In genomic region chr6:85747654-85748053, GRCh38 we compare ENCODE assay signal across 19 cellular contexts.
DNase-seq lines count a peak whose midpoint lies in the region; ATAC-seq, FAIRE-seq and TF ChIP-seq lines count a peak whose summit lies in the region.
"Had no signal": no experiment of that assay in that cellular context is flagged by ENCODE, and none has a peak within 500 bp of the region (broad histone marks: within the 10 kb centered on the region; RNA-seq: fewer than 3 reads in every experiment).

No MANE protein-coding gene starts in this region.

- TF ChIP-seq CTCF in AG10803 (conservative IDR thresholded peaks at IDR 0.05; ENCODE audit: low read length), result no peak
- TF ChIP-seq CTCF in PC-3 (conservative IDR thresholded peaks at IDR 0.05; ENCODE audit: low read depth, low read length), result no peak
- TF ChIP-seq CTCF in endothelial cell of umbilical vein (IDR thresholded peaks at IDR 0.05; ENCODE audit: extremely low read depth in 1 of 2, insufficient read depth in 1 of 2, low read depth in 1 of 2, low read length in 2 of 2), result no peak

- no peak overlapping the region for H3K4me3 Mint-ChIP-seq in activated CD4-positive, alpha-beta T cell treated with anti-CD3 and anti-CD28 coated beads for 36 hours
- H3K4me3 Mint-ChIP-seq: activated B cell treated with CpG ODN at 0.5 μM for 24 hours, T-helper 17 cell had no signal

- intact Hi-C loops in PC-3 (cut with micrococcal nuclease) (loop anchor here (1.0 to 2.0 kb wide), 2 partner anchors 69 to 105 kb away; partner anchors contain the start of gene SYNCRIP), endothelial cell of umbilical vein (cut with micrococcal nuclease) (no loop called here)
- intact Hi-C loops in activated CD4-positive, alpha-beta T cell treated with anti-CD3 and anti-CD28 coated beads for 36 hours (cut with DNase I, micrococcal nuclease), result no loop called here

- H3K79me2 ChIP-seq in PC-3 (ENCODE audit: low read length) (no peaks in the 10 kb centered on the region), endothelial cell of umbilical vein (ENCODE audit: control insufficient read depth, insufficient read depth, low read length) (no peaks in the 10 kb centered on the region)

- H3K4me2 ChIP-seq in PC-3 (ENCODE audit: low read length) (peak overlapping the region; percentile 69), endothelial cell of umbilical vein (ENCODE audit: insufficient read depth, low read length) (peak overlapping the region; percentile 17)

- H3K9me2 ChIP-seq in PC-3 (replicated peaks; ENCODE audit: low read length), result no peaks in the 10 kb centered on the region

- peaks cover 7% of the 10 kb centered on the region for H3K27me3 Mint-ChIP-seq in activated CD4-positive, alpha-beta T cell treated with anti-CD3 and anti-CD28 coated beads for 36 hours

- POLR2A ChIA-PET in PC-3 (lab: Charles Lee; ENCODE audit: unreplicated experiment), result interaction anchor here (0.6 kb wide), 2 partner anchors 9 to 69 kb away, joined by 5 to 6 read pairs; no protein-coding TSS in a partner anchor
- POLR2A ChIA-PET in endothelial cell of umbilical vein (lab: Charles Lee), result no interaction called here
- POLR2A ChIA-PET in activated CD4-positive, alpha-beta T cell treated with anti-CD3 and anti-CD28 coated beads for 36 hours (lab: Charles Lee), result no interaction called here

- H3K4me3 ChIP-seq in AG10803 (ENCODE audit: low read length), result no peak overlapping the region
- peak overlapping the region; percentile 43 for H3K4me3 ChIP-seq in PC-3 (ENCODE audit: low read length)
- no peak overlapping the region for H3K4me3 ChIP-seq in endothelial cell of umbilical vein (replicated peaks in 1 of 3; ENCODE audit: insufficient read depth in 1 of 3, low read depth in 1 of 3, low read length in 3 of 3)
- H3K4me3 ChIP-seq: cardiac muscle cell, pancreas, uterus had no signal

- CTCF ChIA-PET in PC-3 (lab: Charles Lee) (no interaction called here), endothelial cell of umbilical vein (lab: Charles Lee) (interaction anchor here (0.7 to 1.2 kb wide), 3 partner anchors 9 to 16 kb away, joined by 3 to 4 read pairs (median 3); no protein-coding TSS in a partner anchor)
- CTCF ChIA-PET in activated CD4-positive, alpha-beta T cell treated with anti-CD3 and anti-CD28 coated beads for 36 hours (lab: Charles Lee), result no interaction called here

- no peak for FAIRE-seq in endothelial cell of umbilical vein (lab: Jason Lieb, UNC)
- FAIRE-seq: kidney, pancreas had no signal

- H3K36me3 ChIP-seq in PC-3 (ENCODE audit: low read depth, low read length) (no peaks in the 10 kb centered on the region), endothelial cell of umbilical vein (ENCODE audit: control insufficient read depth in 2 of 2, extremely low read depth in 1 of 2, insufficient read depth in 2 of 2, low read length in 2 of 2) (no peaks in the 10 kb centered on the region)
- H3K36me3 ChIP-seq: cardiac muscle cell, pancreas, uterus had no signal

- H3K4me1 ChIP-seq in PC-3 (ENCODE audit: insufficient read depth, low read length), result peaks cover 33% of the 10 kb centered on the region
- H3K4me1 ChIP-seq in endothelial cell of umbilical vein (ENCODE audit: control insufficient read depth, extremely low read depth, insufficient read depth, low read length), result no peaks in the 10 kb centered on the region
- H3K4me1 ChIP-seq: pancreas, uterus had no signal

- BruUV-seq in PC-3 (replicated peaks; lab: Mats Ljungman, UMichigan) (no TSS peak), endothelial cell of umbilical vein (replicated peaks; lab: Mats Ljungman, UMichigan) (no TSS peak)

- H2AFZ ChIP-seq in PC-3 (ENCODE audit: low read length) (no peak overlapping the region), endothelial cell of umbilical vein (ENCODE audit: low read depth, low read length) (no peak overlapping the region)

- H4K20me1 ChIP-seq in PC-3 (ENCODE audit: low read length), result no peaks in the 10 kb centered on the region
- H4K20me1 ChIP-seq in endothelial cell of umbilical vein (replicated peaks; ENCODE audit: control insufficient read depth, extremely low read depth, insufficient read depth, low read length), result no peaks in the 10 kb centered on the region

- dilution Hi-C loops in endothelial cell of umbilical vein (cut with MboI; ENCODE audit: extremely low pct_ligation_motif_present, low sequenced_read_pairs), result no loop called here

- no peaks in the 10 kb centered on the region for H3K36me3 Mint-ChIP-seq in activated CD4-positive, alpha-beta T cell treated with anti-CD3 and anti-CD28 coated beads for 36 hours (ENCODE audit: low read depth)

- H3K4me1 Mint-ChIP-seq in activated CD4-positive, alpha-beta T cell treated with anti-CD3 and anti-CD28 coated beads for 36 hours, result no peaks in the 10 kb centered on the region
- H3K4me1 Mint-ChIP-seq: activated B cell treated with CpG ODN at 0.5 μM for 24 hours, T-helper 17 cell had no signal

- DNase-seq in AG10803 (ENCODE audit: low read depth), result peak; percentile 25
- DNase-seq in PC-3, result peak; percentile 88
- DNase-seq in endothelial cell of umbilical vein (ENCODE audit: low read depth, low spot score), result peak; percentile 15
- peak; percentile 4 for DNase-seq in myocyte (ENCODE audit: low read depth)
- DNase-seq in activated CD4-positive, alpha-beta T cell treated with anti-CD3 and anti-CD28 coated beads for 36 hours, result no peak
- no peak for DNase-seq in activated CD8-positive, alpha-beta memory T cell treated with anti-CD3 and anti-CD28 coated beads, Interleukin-2, amount 50 U/mL, for 4 hours
- DNase-seq: activated B cell treated with CpG ODN at 0.5 μM for 24 hours; activated gamma-delta T cell; AML-193; kidney; NCI-H1417 treated with DMSO at 0.1 percent for 48 hours; pancreas; SHP77 treated with DMSO at 0.1 percent for 48 hours; stimulated activated naive CD4-positive, alpha-beta T cell treated with Interleukin-2 at 50 U/mL for 16 hours; T-helper 17 cell; uterus had no signal

- TF ChIP-seq POLR2A in endothelial cell of umbilical vein (IDR thresholded peaks at IDR 0.05; ENCODE audit: low read depth, low read length), result no peak

- ATAC-seq in PC-3 (peak; percentile 85), GM18517 (IDR thresholded peaks at IDR 0.05; ENCODE audit: unreplicated experiment) (no peak), HG03439 (IDR thresholded peaks at IDR 0.05; ENCODE audit: unreplicated experiment) (no peak)
- no peak for ATAC-seq in activated CD4-positive, alpha-beta T cell treated with anti-CD3 and anti-CD28 coated beads for 36 hours
- ATAC-seq: T-helper 17 cell had no signal

- H3K27ac Mint-ChIP-seq in activated CD4-positive, alpha-beta T cell treated with anti-CD3 and anti-CD28 coated beads for 36 hours, result no peak overlapping the region
- H3K27ac Mint-ChIP-seq: activated B cell treated with CpG ODN at 0.5 μM for 24 hours, T-helper 17 cell had no signal

- H3K27me3 ChIP-seq in PC-3 (ENCODE audit: low read length) (no peaks in the 10 kb centered on the region), endothelial cell of umbilical vein (ENCODE audit: control insufficient read depth in 2 of 2, insufficient read depth in 2 of 2, low read length in 2 of 2) (no peaks in the 10 kb centered on the region)
- H3K27me3 ChIP-seq: cardiac muscle cell, pancreas, uterus had no signal

- no peaks in the 10 kb centered on the region for H3K9me3 Mint-ChIP-seq in activated CD4-positive, alpha-beta T cell treated with anti-CD3 and anti-CD28 coated beads for 36 hours (ENCODE audit: low read depth)
- H3K9me3 Mint-ChIP-seq: activated B cell treated with CpG ODN at 0.5 μM for 24 hours had no signal

- peaks cover 4% of the 10 kb centered on the region for H3F3A ChIP-seq in PC-3 (ENCODE audit: low read length, unreplicated experiment)

- H3K9ac ChIP-seq in PC-3 (ENCODE audit: low read length), result no peak overlapping the region
- H3K9ac ChIP-seq in endothelial cell of umbilical vein (replicated peaks; ENCODE audit: extremely low read depth, insufficient read depth, low read length), result no peak overlapping the region

- H3K9me1 ChIP-seq in endothelial cell of umbilical vein (replicated peaks; ENCODE audit: control insufficient read depth, extremely low read depth, insufficient read depth, low read length), result no peaks in the 10 kb centered on the region

- H3K27ac ChIP-seq in PC-3 (ENCODE audit: low read length) (peak overlapping the region; percentile 61), endothelial cell of umbilical vein (ENCODE audit: insufficient read depth, low read depth, low read length) (no peak overlapping the region)
- H3K27ac ChIP-seq: cardiac muscle cell, pancreas, uterus had no signal

- H3K9me3 ChIP-seq in PC-3 (ENCODE audit: low read length) (no peaks in the 10 kb centered on the region), endothelial cell of umbilical vein (replicated peaks; ENCODE audit: control insufficient read depth, insufficient read depth, low read length) (no peaks in the 10 kb centered on the region)
- H3K9me3 ChIP-seq: pancreas, uterus had no signal

TF ChIP-seq in endothelial cell of umbilical vein, 7 proteins besides CTCF, POLR2A, EP300 and RAD21:
- TF ChIP-seq MYC (IDR thresholded peaks at IDR 0.05; ENCODE audit: low read depth, low read length) (no peak), FOS (IDR thresholded peaks at IDR 0.05; ENCODE audit: borderline replicate concordance, insufficient read depth, low read length) (peak; percentile 11)

Comparison
In these comparisons a context has a peak if more than half of its experiments do, and no peak if none do; other contexts are left out.
1. DNase-seq: peak in AG10803 (single experiment), PC-3 (single experiment), endothelial cell of umbilical vein (single experiment) and myocyte (single experiment); none in activated CD4-positive, alpha-beta T cell treated with anti-CD3 and anti-CD28 coated beads for 36 hours (single experiment) and activated CD8-positive, alpha-beta memory T cell treated with anti-CD3 and anti-CD28 coated beads, Interleukin-2, amount 50 U/mL, for 4 hours (single experiment).